In the genomic region with DNA sequence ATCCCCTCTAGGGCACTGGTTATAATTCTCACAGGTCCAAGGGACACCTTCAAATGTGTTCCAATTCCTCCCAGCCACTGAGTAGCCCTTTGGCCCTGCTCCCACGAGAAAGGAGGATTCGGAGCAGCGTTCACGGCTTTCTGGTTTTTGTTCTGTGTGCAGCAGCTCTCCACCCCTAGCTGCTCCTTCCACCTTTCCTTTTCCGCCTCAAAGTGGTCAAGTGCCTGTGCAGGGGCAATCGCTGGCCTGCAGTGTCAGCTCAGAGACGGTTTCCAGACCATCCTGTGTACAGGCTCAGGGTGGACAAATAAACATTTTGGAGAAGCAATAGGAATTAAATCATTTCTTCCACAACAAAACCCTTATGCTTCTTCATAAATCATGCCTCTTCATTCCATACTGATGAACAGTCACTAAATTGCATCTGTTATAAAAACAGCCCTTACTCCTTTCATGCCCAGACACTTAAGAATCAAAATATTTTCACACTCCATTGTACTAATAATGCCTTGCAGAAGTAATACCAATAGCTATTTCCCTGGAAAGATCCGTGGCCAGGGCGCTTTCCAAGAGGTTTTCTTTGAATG, we compare ENCODE assay signal across 8 cellular contexts. TPM values are rescaled to one million over a fixed set of nuclear protein-coding genes. Genes with fewer than 3 reads are reported as not detected.
DNase-seq lines count a peak whose midpoint lies in the region; ATAC-seq and TF ChIP-seq lines count a peak whose summit lies in the region.

No MANE protein-coding gene starts in this region.

- no peak for TF ChIP-seq POLR2A in prostate gland (IDR thresholded peaks at IDR 0.05)

- H3K4me2 ChIP-seq in OCI-LY1 (ENCODE audit: low read length) = peak overlapping the region; percentile 71; the same call in 1 of the 2 replicates

- H3K4me3 ChIP-seq in OCI-LY1 (ENCODE audit: low read depth, low read length, poor library complexity, severe bottlenecking) (peak overlapping the region; percentile 58), epithelial cell of proximal tubule (ENCODE audit: low read depth, low read length) (peak overlapping the region; percentile 71), prostate gland (peak overlapping the region; percentile 50 to 58)

- DNase-seq in epithelial cell of proximal tubule (ENCODE audit: low read depth) (no peak), prostate gland (ENCODE audit: low spot score) (no peak), amniotic stem cell (lab: John Stamatoyannopoulos, UW) (no peak), NOMO-1 (lab: John Stamatoyannopoulos, UW; ENCODE audit: unreplicated experiment in 2 of 2) (no peak), foreskin melanocyte (no peak)

- H4K20me1 ChIP-seq in OCI-LY1 (ENCODE audit: insufficient read depth, low read length) = no peaks in the 10 kb centered on the region

- H3K27ac ChIP-seq in OCI-LY1 (ENCODE audit: low read depth, low read length, poor library complexity, severe bottlenecking) = no peak overlapping the region
- H3K27ac ChIP-seq in prostate gland = peak overlapping the region in 1 of 2 donors; percentile 35

- H3K4me1 ChIP-seq in ES-I3 (ENCODE audit: insufficient read depth, low read length) = peaks cover 15% of the 10 kb centered on the region
- peaks cover 9% of the 10 kb centered on the region for H3K4me1 ChIP-seq in OCI-LY1 (ENCODE audit: insufficient read depth, low read length, severe bottlenecking)
- no peaks in the 10 kb centered on the region for H3K4me1 ChIP-seq in prostate gland (replicated peaks)

- no peaks in the 10 kb centered on the region for H3F3A ChIP-seq in OCI-LY1 (ENCODE audit: insufficient read depth, low read length)

- no peak overlapping the region for H2AFZ ChIP-seq in OCI-LY1 (ENCODE audit: low read length)

- H3K9ac ChIP-seq in ES-I3 (ENCODE audit: low read depth, low read length) (peak overlapping the region; percentile 73), OCI-LY1 (ENCODE audit: low read length) (no peak overlapping the region)

- WGBS in prostate gland = 24% methylated on average over 9 of the region's 9 CpGs

- no peaks in the 10 kb centered on the region for H3K9me3 ChIP-seq in ES-I3 (ENCODE audit: control insufficient read depth, insufficient read depth, low read length)
- no peaks in the 10 kb centered on the region for H3K9me3 ChIP-seq in OCI-LY1 (ENCODE audit: low read length)
- H3K9me3 ChIP-seq in prostate gland = no peaks in the 10 kb centered on the region

- H3K36me3 ChIP-seq in ES-I3 (ENCODE audit: insufficient read depth, low read length) = no peaks in the 10 kb centered on the region
- no peaks in the 10 kb centered on the region for H3K36me3 ChIP-seq in OCI-LY1 (ENCODE audit: insufficient read depth, low read length)
- no peaks in the 10 kb centered on the region for H3K36me3 ChIP-seq in prostate gland

- no peaks in the 10 kb centered on the region for H3K79me2 ChIP-seq in OCI-LY1 (ENCODE audit: insufficient read depth, low read length)

- intact Hi-C loops in prostate gland (cut with DNase I) = loop anchor here (5.0 kb wide), 1 partner anchor 58 kb away; no protein-coding TSS in a partner anchor

- H3K9me2 ChIP-seq in OCI-LY1 (ENCODE audit: low read depth, low read length) = no peaks in the 10 kb centered on the region

- no peak for ATAC-seq in GM21367 (IDR thresholded peaks at IDR 0.05; ENCODE audit: unreplicated experiment)

- H3K27me3 ChIP-seq in OCI-LY1 (ENCODE audit: insufficient read depth, low read length) = peaks cover 7% of the 10 kb centered on the region; the same call in 1 of the 2 replicates
- H3K27me3 ChIP-seq in prostate gland (replicated peaks; ENCODE audit: insufficient read depth) = no peaks in the 10 kb centered on the region

- TF ChIP-seq CTCF in OCI-LY1 (IDR thresholded peaks at IDR 0.05; ENCODE audit: low read length) (no peak), epithelial cell of proximal tubule (conservative IDR thresholded peaks at IDR 0.05; ENCODE audit: low read depth, low read length) (no peak), prostate gland (IDR thresholded peaks at IDR 0.05) (no peak)

RNA-seq across cellular contexts. Expression of a gene that starts 1.1 kb away (rescaled TPM):
- total RNA-seq in epithelial cell of proximal tubule (1.8 and 4.3 TPM in 2 replicates), prostate gland (1 to 10 TPM; 3.7 to 8.8 TPM)

RNA-seq across cellular contexts. Expression of a gene that starts 55.8 kb away (rescaled TPM):
- total RNA-seq in epithelial cell of proximal tubule = 15.8 and 39.3 TPM in 2 replicates
- total RNA-seq in prostate gland = 10 to 100 TPM; 25.8 to 26.0 TPM
